15 cellular contexts compared by ENCODE assay signal in genomic region chr15:89445553-89445952, GRCh38. TPM values are rescaled to one million over a fixed set of nuclear protein-coding genes. Genes with fewer than 3 reads are reported as not detected.
"Had no signal": no experiment of that assay in that cellular context is flagged by ENCODE, and none has a peak within 500 bp of the region (broad histone marks: within the 10 kb centered on the region; RNA-seq: fewer than 3 reads in every experiment).

No MANE protein-coding gene starts in this region.

- DNase-seq: IMR-90, Karpas-422, KG1, MG63, NCI-H1092, NCI-H146, NCI-H1930, NCI-H2107, NCI-H2227 treated with DMSO at 0.1 percent for 48 hours, NCI-H526 treated with DMSO at 0.1 percent for 48 hours, NCI-H774, SHP77 had no signal

- H3K27me3 ChIP-seq: MG63 had no signal

- H3K27ac ChIP-seq: RWPE1 had no signal

- H3K4me3 ChIP-seq: MG63 had no signal

- H3K36me3 ChIP-seq: MG63 had no signal

- H3K9me3 ChIP-seq: MG63 had no signal

RNA-seq across cellular contexts. Expression of gene RHCG, which starts 50.8 kb away (rescaled TPM):
- total RNA-seq: HepG2, HT1080, IMR-90 had no signal
- polyA plus RNA-seq: HepG2, IMR-90 had no signal
